Comparison of ENCODE assay signal across 15 cellular contexts in the genomic region with DNA sequence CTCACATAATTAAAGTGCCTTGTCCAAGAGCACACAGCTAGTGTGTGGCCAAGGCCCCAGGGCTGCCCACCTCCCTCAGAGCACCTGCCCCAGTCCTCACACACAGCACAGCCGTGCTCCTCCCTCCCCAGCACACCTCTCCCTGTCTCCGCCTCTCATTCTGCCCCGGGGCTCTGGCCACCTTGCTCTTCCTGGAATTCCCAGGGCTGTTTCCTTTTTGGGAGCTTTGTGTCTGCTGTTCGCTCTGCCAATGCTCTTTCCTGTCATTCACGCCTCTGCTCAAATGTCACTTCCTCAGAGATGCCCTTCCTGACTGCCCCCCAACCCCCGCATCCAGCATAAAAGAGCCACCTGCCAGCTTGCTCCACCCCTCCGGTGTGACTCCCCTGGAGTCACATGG. TPM values are rescaled to one million over a fixed set of nuclear protein-coding genes. Genes with fewer than 3 reads are reported as not detected.
DNase-seq lines count a peak whose midpoint lies in the region; TF ChIP-seq lines count a peak whose summit lies in the region.
"Had no signal": no experiment of that assay in that cellular context is flagged by ENCODE, and none has a peak within 500 bp of the region (broad histone marks: within the 10 kb centered on the region; RNA-seq: fewer than 3 reads in every experiment).

No MANE protein-coding gene starts in this region.

- H3K4me3 ChIP-seq in epithelial cell of esophagus (ENCODE audit: low read length), result no peak overlapping the region
- H3K4me3 ChIP-seq: BLaER1 treated with 17β-estradiol and CSF1 and Interleukin-3, amounts not matched to agents 10 nM and 100 nM; GM23248 had no signal

- no peak for TF ChIP-seq CTCF in epithelial cell of esophagus (IDR thresholded peaks at IDR 0.05; ENCODE audit: insufficient read depth, low read depth, low read length, missing control alignments)

- DNase-seq in NCI-H1417 (lab: John Stamatoyannopoulos, UW) (peak in 2 of 3 experiments; percentile 31 to 56), NCI-H1417 treated with DMSO at 0.1 percent for 48 hours (lab: John Stamatoyannopoulos, UW) (no peak), NCI-H146 (lab: John Stamatoyannopoulos, UW) (peak; percentile 86), SW480 (ENCODE audit: low spot score) (peak; percentile 8), epithelial cell of esophagus (ENCODE audit: low read depth) (peak; percentile 9), activated gamma-delta T cell treated with Interleukin-2 at 50 U/mL for 16 hours (no peak), ureter (ENCODE audit: low spot score) (no peak), NCI-H2107 treated with DMSO at 0.1 percent for 48 hours (lab: John Stamatoyannopoulos, UW; ENCODE audit: unreplicated experiment) (no peak)
- DNase-seq: DMS79, GM23248, HFFc6, MM.1S, NCI-H1105 had no signal

RNA-seq across cellular contexts. Expression of a gene that starts 13.3 kb away (rescaled TPM):
- total RNA-seq in ureter, result not detected
- total RNA-seq: NCI-H460 had no signal

RNA-seq across cellular contexts. Expression of a gene that starts 46.5 kb away (rescaled TPM):
- total RNA-seq in ureter, result 5.2 TPM

RNA-seq across cellular contexts. Expression of a gene that starts 51.3 kb away (rescaled TPM):
- total RNA-seq in ureter, result not detected
- total RNA-seq: GM23248, NCI-H460 had no signal

Comparison
In these comparisons a context has a peak if more than half of its experiments do, and no peak if none do; other contexts are left out.
1. DNase-seq: peak in NCI-H1417 (2 of 3), NCI-H146 (single experiment), SW480 (single experiment) and epithelial cell of esophagus (single experiment); none in NCI-H1417 treated with DMSO at 0.1 percent for 48 hours (single experiment), activated gamma-delta T cell treated with Interleukin-2 at 50 U/mL for 16 hours (single experiment), ureter (single experiment) and NCI-H2107 treated with DMSO at 0.1 percent for 48 hours (single experiment).